Comparison of ENCODE assay signal across 8 cellular contexts in genomic region chr1:58155418-58156123, GRCh38.
DNase-seq lines count a peak whose midpoint lies in the region; ATAC-seq and TF ChIP-seq lines count a peak whose summit lies in the region.

No MANE protein-coding gene starts in this region.

- no peaks in the 10 kb centered on the region for H3K36me3 ChIP-seq in SJCRH30
- no peaks in the 10 kb centered on the region for H3K36me3 ChIP-seq in hepatocyte (replicated peaks; ENCODE audit: insufficient read depth, low read depth)

- no peaks in the 10 kb centered on the region for H3K27me3 ChIP-seq in SJCRH30
- H3K27me3 ChIP-seq in hepatocyte, result peaks cover 9% of the 10 kb centered on the region

- CTCF ChIA-PET in GM10248 (lab: Yijun Ruan, JAX), result interaction anchor here (1.1 to 4.1 kb wide), 5 partner anchors 9 to 1335 kb away, joined by 3 to 13 read pairs (median 3); no protein-coding TSS in a partner anchor

- TF ChIP-seq CTCF in GM10248 (IDR thresholded peaks at IDR 0.05; ENCODE audit: control extremely low read depth, extremely low read depth, low read depth, missing control alignments), result peak; percentile 15
- peak; percentile 40 for TF ChIP-seq CTCF in hepatocyte (IDR thresholded peaks at IDR 0.05; ENCODE audit: poor library complexity)

- H3K4me2 ChIP-seq in hepatocyte, result no peak overlapping the region

- POLR2A ChIA-PET in GM10248 (lab: Yijun Ruan, JAX), result no interaction called here

- no peaks in the 10 kb centered on the region for H3K9me2 ChIP-seq in hepatocyte (replicated peaks; ENCODE audit: insufficient read depth)

- no peaks in the 10 kb centered on the region for H3K9me3 ChIP-seq in SJCRH30 (replicated peaks)
- H3K9me3 ChIP-seq in hepatocyte (ENCODE audit: low read depth), result no peaks in the 10 kb centered on the region

- no peak overlapping the region for H3K4me3 ChIP-seq in SJCRH30
- no peak overlapping the region for H3K4me3 ChIP-seq in hepatocyte

- H3K27ac ChIP-seq in SJCRH30 (no peak overlapping the region), hepatocyte (no peak overlapping the region)

- ATAC-seq in HG02798 (IDR thresholded peaks at IDR 0.05; ENCODE audit: poor library complexity, unreplicated experiment) (peak; percentile 42), GM19455 (IDR thresholded peaks at IDR 0.05; ENCODE audit: unreplicated experiment) (no peak)

- H2AFZ ChIP-seq in hepatocyte, result no peak overlapping the region

- no peak for DNase-seq in GM10248 (ENCODE audit: extremely low spot score)
- peak; percentile 29 to 64 for DNase-seq in SJCRH30
- peak; percentile 33 for DNase-seq in hepatocyte (ENCODE audit: low spot score)
- DNase-seq in NCI-H187 (lab: John Stamatoyannopoulos, UW), result no peak
- no peak for DNase-seq in 8988T
- no peak for DNase-seq in SK-N-DZ (ENCODE audit: low spot score)

- no peaks in the 10 kb centered on the region for H4K20me1 ChIP-seq in hepatocyte (ENCODE audit: insufficient read depth, poor library complexity, severe bottlenecking)

- no peaks in the 10 kb centered on the region for H3K79me2 ChIP-seq in hepatocyte

- H3K4me1 ChIP-seq in SJCRH30 (no peaks in the 10 kb centered on the region), hepatocyte (ENCODE audit: insufficient read depth) (no peaks in the 10 kb centered on the region)

- WGBS in hepatocyte (ENCODE audit: low lambda C conversion rate, missing lambda C conversion rate), result 72% methylated on average over 7 of the region's 7 CpGs

Comparison
In these comparisons a context has a peak if more than half of its experiments do, and no peak if none do; other contexts are left out.
1. DNase-seq: peak in SJCRH30 (2 of 2) and hepatocyte (single experiment); none in GM10248 (single experiment), NCI-H187 (0 of 2), 8988T (single experiment) and SK-N-DZ (single experiment).